In genomic region chr9:4932681-4933080, GRCh38 we compare ENCODE assay signal across 28 cellular contexts.
"Had no signal": no experiment of that assay in that cellular context is flagged by ENCODE, and none has a peak within 500 bp of the region (broad histone marks: within the 10 kb centered on the region; RNA-seq: fewer than 3 reads in every experiment).

No MANE protein-coding gene starts in this region.

- H3K9me3 Mint-ChIP-seq: activated T-cell treated with anti-CD3 and anti-CD28 coated beads, Interleukin-2, amount 50 U/mL, for 72 hours; natural killer cell treated with Interleukin-12 subunit alpha and Interleukin-12 subunit beta and Interleukin-15 and Interleukin-18, amount 100 ng/mL, for 72 hours; stimulated activated effector memory CD8-positive, alpha-beta T cell treated with anti-CD3 and anti-CD28 coated beads, Interleukin-12 subunit alpha, Interleukin-12 subunit beta, amount 100 ng/mL, for 72 hours; stimulated activated naive CD8-positive, alpha-beta T cell treated with anti-CD3 and anti-CD28 coated beads, Interleukin-15, Interleukin-2, amounts not matched to agents 100 ng/mL and 50 ng/mL, for 24 hours; T-helper 2 cell treated with Interferon-gamma antibody and Interleukin-4, amounts not matched to agents 5 μg/mL and 100 μg/mL, for 36 hours had no signal

- H3K4me3 ChIP-seq: heart right ventricle, lower lobe of right lung, skin epidermis, thyroid gland had no signal

- H3K36me3 Mint-ChIP-seq: natural killer cell treated with Interleukin-12 subunit alpha and Interleukin-12 subunit beta and Interleukin-15 and Interleukin-18, amount 100 ng/mL, for 72 hours; stimulated activated effector memory CD8-positive, alpha-beta T cell treated with anti-CD3 and anti-CD28 coated beads, Interleukin-12 subunit alpha, Interleukin-12 subunit beta, amount 100 ng/mL, for 72 hours had no signal

- H3K27ac Mint-ChIP-seq: activated naive CD8-positive, alpha-beta T cell treated with anti-CD3 and anti-CD28 coated beads, Interleukin-2, amount 10 ng/mL, durations not matched to agents 7 days and 5 days; activated T-cell treated with anti-CD3 and anti-CD28 coated beads, Interleukin-2, amount 50 U/mL, for 72 hours; stimulated activated effector memory CD8-positive, alpha-beta T cell treated with anti-CD3 and anti-CD28 coated beads, Interleukin-12 subunit alpha, Interleukin-12 subunit beta, amount 100 ng/mL, for 72 hours; stimulated activated naive CD8-positive, alpha-beta T cell treated with anti-CD3 and anti-CD28 coated beads, Interleukin-15, Interleukin-2, amounts not matched to agents 100 ng/mL and 50 ng/mL, for 24 hours; T-helper 2 cell treated with Interferon-gamma antibody and Interleukin-4, amounts not matched to agents 5 μg/mL and 100 μg/mL, for 36 hours had no signal

- H3K27ac ChIP-seq: brain microvascular endothelial cell, lower lobe of right lung, thyroid gland had no signal

- DNase-seq: activated CD4-positive, alpha-beta T cell treated with anti-CD3 and anti-CD28 coated beads for 4 hours; activated CD4-positive, alpha-beta T cell treated with anti-CD3 and anti-CD28 coated beads, Interleukin-2, amount 50 U/mL, for 4 hours; activated naive CD4-positive, alpha-beta T cell treated with Interleukin-2 at 50 U/mL for 16 hours; activated naive CD8-positive, alpha-beta T cell treated with anti-CD3 and anti-CD28 coated beads, Interleukin-2, amount 10 ng/mL, durations not matched to agents 7 days and 5 days; activated T-cell treated with anti-CD3 and anti-CD28 coated beads for 4 hours; activated T-cell treated with anti-CD3 and anti-CD28 coated beads, Interleukin-2, amount 50 U/mL, for 72 hours; amniotic stem cell; brain microvascular endothelial cell; central memory CD4-positive, alpha-beta T cell; effector CD8-positive, alpha-beta T cell; erythroblast; foreskin melanocyte; heart right ventricle; kidney glomerular epithelial cell; lower lobe of right lung; mesendoderm; retina; stimulated activated CD4-positive, alpha-beta T cell treated with anti-CD3 and anti-CD28 coated beads, Interleukin-12 subunit alpha, Interleukin-12 subunit beta, amount 100 ng/mL, for 4 hours; stimulated activated CD4-positive, alpha-beta T cell treated with anti-CD3 and anti-CD28 coated beads, Interleukin-4, amount 100 ng/mL, for 1 hour; T-helper 1 cell had no signal

- H3K27me3 ChIP-seq: brain microvascular endothelial cell, heart right ventricle, thyroid gland had no signal

- H3K9me3 ChIP-seq: heart right ventricle, lower lobe of right lung, thyroid gland had no signal

- H3K36me3 ChIP-seq: brain microvascular endothelial cell, heart right ventricle, lower lobe of right lung, thyroid gland had no signal

- H3K27me3 Mint-ChIP-seq: activated naive CD8-positive, alpha-beta T cell treated with anti-CD3 and anti-CD28 coated beads, Interleukin-2, amount 10 ng/mL, durations not matched to agents 7 days and 5 days; stimulated activated naive CD8-positive, alpha-beta T cell treated with anti-CD3 and anti-CD28 coated beads, Interleukin-15, Interleukin-2, amounts not matched to agents 100 ng/mL and 50 ng/mL, for 24 hours had no signal

- ATAC-seq: activated T-cell treated with anti-CD3 and anti-CD28 coated beads, Interleukin-2, amount 50 U/mL, for 72 hours; left lobe of liver; natural killer cell treated with Interleukin-12 subunit alpha and Interleukin-12 subunit beta and Interleukin-15 and Interleukin-18, amount 100 ng/mL, for 72 hours; sciatic nerve; stimulated activated effector memory CD8-positive, alpha-beta T cell treated with anti-CD3 and anti-CD28 coated beads, Interleukin-12 subunit alpha, Interleukin-12 subunit beta, amount 100 ng/mL, for 72 hours had no signal

- H3K4me3 Mint-ChIP-seq: activated naive CD8-positive, alpha-beta T cell treated with anti-CD3 and anti-CD28 coated beads, Interleukin-2, amount 10 ng/mL, durations not matched to agents 7 days and 5 days; activated T-cell treated with anti-CD3 and anti-CD28 coated beads, Interleukin-2, amount 50 U/mL, for 72 hours; natural killer cell treated with Interleukin-12 subunit alpha and Interleukin-12 subunit beta and Interleukin-15 and Interleukin-18, amount 100 ng/mL, for 72 hours; stimulated activated effector memory CD8-positive, alpha-beta T cell treated with anti-CD3 and anti-CD28 coated beads, Interleukin-12 subunit alpha, Interleukin-12 subunit beta, amount 100 ng/mL, for 72 hours; stimulated activated naive CD8-positive, alpha-beta T cell treated with anti-CD3 and anti-CD28 coated beads, Interleukin-15, Interleukin-2, amounts not matched to agents 100 ng/mL and 50 ng/mL, for 24 hours; T-helper 2 cell treated with Interferon-gamma antibody and Interleukin-4, amounts not matched to agents 5 μg/mL and 100 μg/mL, for 36 hours had no signal
